ENCODE assay signal across 8 cellular contexts in genomic region chrX:275967-276587, GRCh38. TPM values are rescaled to one million over a fixed set of nuclear protein-coding genes. Genes with fewer than 3 reads are reported as not detected.
DNase-seq lines count a peak whose midpoint lies in the region; ATAC-seq and TF ChIP-seq lines count a peak whose summit lies in the region.

No MANE protein-coding gene starts in this region.

- intact Hi-C loops in stomach (cut with DNase I; ENCODE audit: low total_unique reads), result no loop called here

- H3K36me3 ChIP-seq in stomach, result no peaks in the 10 kb centered on the region

- H3K27me3 ChIP-seq in stomach, result peaks cover 0 to 10% (median 0%) of the 10 kb centered on the region in 3 donors

- peak overlapping the region; percentile 63 to 80 (median 74) for H3K27ac ChIP-seq in stomach

- no peak for TF ChIP-seq EP300 in stomach (IDR thresholded peaks at IDR 0.05)

- peak in 1 of 4 donors; percentile 25 for TF ChIP-seq POLR2A in stomach (IDR thresholded peaks at IDR 0.05)

- peak overlapping the region; percentile 70 for H3K4me3 Mint-ChIP-seq in T-helper 2 cell treated with Interferon-gamma antibody and Interleukin-4, amounts not matched to agents 5 μg/mL and 100 μg/mL, for 36 hours

- no peaks in the 10 kb centered on the region for H3K9me3 Mint-ChIP-seq in T-helper 2 cell treated with Interferon-gamma antibody and Interleukin-4, amounts not matched to agents 5 μg/mL and 100 μg/mL, for 36 hours

- WGBS in stomach, 5 donors, result 2 to 10% (median 4%) methylated on average over 16 to 36 of the region's 36 CpGs

- H3K36me3 Mint-ChIP-seq in T-helper 2 cell treated with Interferon-gamma antibody and Interleukin-4, amounts not matched to agents 5 μg/mL and 100 μg/mL, for 36 hours (ENCODE audit: low read depth), result peaks cover 4% of the 10 kb centered on the region

- H3K9me3 ChIP-seq in stomach, result no peaks in the 10 kb centered on the region

- peaks cover 4% of the 10 kb centered on the region for H3K4me1 Mint-ChIP-seq in T-helper 2 cell treated with Interferon-gamma antibody and Interleukin-4, amounts not matched to agents 5 μg/mL and 100 μg/mL, for 36 hours (ENCODE audit: low read depth)

- peaks cover 9 to 38% (median 29%) of the 10 kb centered on the region in 4 donors for H3K4me1 ChIP-seq in stomach

- H3K4me3 ChIP-seq in stomach, result peak overlapping the region; percentile 46 to 78 (median 60)

- DNase-seq in T-helper 2 cell treated with Interferon-gamma antibody and Interleukin-4, amounts not matched to agents 5 μg/mL and 100 μg/mL, for 36 hours (ENCODE audit: low spot score), result peak; percentile 48
- DNase-seq in ecto neural progenitor cell (ENCODE audit: low spot score), result peak; percentile 88
- DNase-seq in medulla oblongata (ENCODE audit: extremely low spot score), result peak; percentile 67
- peak; percentile 90 for DNase-seq in stomach
- no peak for DNase-seq in NCI-H2171 (lab: John Stamatoyannopoulos, UW)
- DNase-seq in MV-4-11 (lab: John Stamatoyannopoulos, UW), result no peak

- H3K27ac Mint-ChIP-seq in T-helper 2 cell treated with Interferon-gamma antibody and Interleukin-4, amounts not matched to agents 5 μg/mL and 100 μg/mL, for 36 hours, result no peak overlapping the region

- H3K27me3 Mint-ChIP-seq in T-helper 2 cell treated with Interferon-gamma antibody and Interleukin-4, amounts not matched to agents 5 μg/mL and 100 μg/mL, for 36 hours (ENCODE audit: low read depth), result peaks cover 3% of the 10 kb centered on the region

- ATAC-seq in GM18858 (IDR thresholded peaks at IDR 0.05; ENCODE audit: unreplicated experiment), result peak; percentile 65
- peak; percentile 78 for ATAC-seq in HG03066 (IDR thresholded peaks at IDR 0.05; ENCODE audit: low read depth, unreplicated experiment)

- peak in 3 of 7 experiments; percentile 7 to 18 (median 17) for TF ChIP-seq CTCF in stomach (IDR thresholded peaks at IDR 0.05)

RNA-seq across cellular contexts. Expression of gene PLCXD1, which starts 5.1 kb away (rescaled TPM):
- 100 to 1,000 TPM in 1 of 5 donors, 10 to 100 TPM in 3, 1 to 10 TPM in 1; 8.4 to 114 (median 30.3) TPM for total RNA-seq in stomach
- 10 to 100 TPM; 13.3 to 45.1 (median 16.4) TPM for polyA plus RNA-seq in stomach

RNA-seq across cellular contexts. Expression of gene GTPBP6, which starts 42.5 kb away (rescaled TPM):
- 10 to 100 TPM; 19.8 to 73.9 (median 36.8) TPM for total RNA-seq in stomach
- 10 to 100 TPM; 47.7 to 53.4 (median 48.6) TPM for polyA plus RNA-seq in stomach

Comparison
In these comparisons a context has a peak if more than half of its experiments do, and no peak if none do; other contexts are left out.
1. DNase-seq: peak in T-helper 2 cell treated with Interferon-gamma antibody and Interleukin-4, amounts not matched to agents 5 μg/mL and 100 μg/mL, for 36 hours (single experiment), ecto neural progenitor cell (single experiment), medulla oblongata (single experiment) and stomach (single experiment); none in NCI-H2171 (single experiment) and MV-4-11 (single experiment).